ENCODE assay signal across 17 cellular contexts in genomic region chr13:73268306-73268705, GRCh38.
DNase-seq lines count a peak whose midpoint lies in the region; ATAC-seq and TF ChIP-seq lines count a peak whose summit lies in the region.
"Had no signal": no experiment of that assay in that cellular context is flagged by ENCODE, and none has a peak within 500 bp of the region (broad histone marks: within the 10 kb centered on the region; RNA-seq: fewer than 3 reads in every experiment).

No MANE protein-coding gene starts in this region.

- peak overlapping the region; percentile 62 for H2AFZ ChIP-seq in PC-3 (ENCODE audit: low read length)

- no peak for TF ChIP-seq CTCF in PC-3 (conservative IDR thresholded peaks at IDR 0.05; ENCODE audit: low read depth, low read length)
- no peak for TF ChIP-seq CTCF in fibroblast of the aortic adventitia (IDR thresholded peaks at IDR 0.05; ENCODE audit: insufficient read depth, low read length)

- peaks cover 19% of the 10 kb centered on the region for H3K4me1 ChIP-seq in PC-3 (ENCODE audit: insufficient read depth, low read length)

- no peak overlapping the region for H3K27ac Mint-ChIP-seq in T-helper 17 cell
- H3K27ac Mint-ChIP-seq in effector memory CD8-positive, alpha-beta T cell, result no peak overlapping the region
- H3K27ac Mint-ChIP-seq: activated CD4-positive, alpha-beta memory T cell treated with anti-CD3 and anti-CD28 coated beads, Interleukin-2, amount 10 ng/mL, durations not matched to agents 7 days and 5 days; CD4-positive, CD25-positive, alpha-beta regulatory T cell had no signal

- no peaks in the 10 kb centered on the region for H3K9me3 ChIP-seq in PC-3 (ENCODE audit: low read length)
- peaks cover 3% of the 10 kb centered on the region for H3K9me3 ChIP-seq in T-helper 17 cell (ENCODE audit: control insufficient read depth, low read length, poor library complexity, severe bottlenecking)

- ATAC-seq in PC-3 (peak; percentile 88), T-helper 17 cell (no peak), HG02852 (IDR thresholded peaks at IDR 0.05; ENCODE audit: unreplicated experiment) (no peak)
- ATAC-seq in effector memory CD8-positive, alpha-beta T cell (replicated peaks), result no peak
- ATAC-seq: left ventricle myocardium superior had no signal

- peaks cover 6% of the 10 kb centered on the region for H3K27me3 Mint-ChIP-seq in T-helper 17 cell
- H3K27me3 Mint-ChIP-seq in effector memory CD8-positive, alpha-beta T cell, result peaks cover 9 to 21% of the 10 kb centered on the region in 2 donors
- H3K27me3 Mint-ChIP-seq: CD4-positive, CD25-positive, alpha-beta regulatory T cell had no signal

- peak; percentile 22 for DNase-seq in AG08395 (ENCODE audit: low spot score)
- DNase-seq in ELR (ENCODE audit: low read depth), result peak; percentile 74
- DNase-seq in PC-3, result peak; percentile 96
- peak; percentile 34 for DNase-seq in fibroblast of the aortic adventitia (ENCODE audit: low read depth)
- DNase-seq in T-helper 17 cell, result no peak
- no peak for DNase-seq in stimulated activated CD4-positive, alpha-beta T cell treated with anti-CD3 and anti-CD28 coated beads, Interleukin-2, amount 100 ng/mL, for 24 hours
- DNase-seq in effector memory CD8-positive, alpha-beta T cell, result no peak
- DNase-seq: activated CD4-positive, alpha-beta memory T cell treated with anti-CD3 and anti-CD28 coated beads, Interleukin-2, amount 10 ng/mL, durations not matched to agents 7 days and 5 days; activated naive CD4-positive, alpha-beta T cell treated with Interleukin-2 at 50 U/mL for 16 hours; CD4-positive, CD25-positive, alpha-beta regulatory T cell; cerebellar nuclear complex; H7; left ventricle myocardium superior; stimulated activated CD4-positive, alpha-beta T cell treated with anti-CD3 and anti-CD28 coated beads, Interleukin-15, amount 100 ng/mL, for 24 hours had no signal

- peaks cover 2% of the 10 kb centered on the region for H3K4me1 Mint-ChIP-seq in T-helper 17 cell
- H3K4me1 Mint-ChIP-seq in effector memory CD8-positive, alpha-beta T cell (ENCODE audit: low read depth in 2 of 2), result no peaks in the 10 kb centered on the region
- H3K4me1 Mint-ChIP-seq: CD4-positive, CD25-positive, alpha-beta regulatory T cell had no signal

- no peaks in the 10 kb centered on the region for H3K36me3 ChIP-seq in PC-3 (ENCODE audit: low read depth, low read length)
- H3K36me3 ChIP-seq: neutrophil had no signal

- CTCF ChIA-PET in PC-3 (lab: Charles Lee), result no interaction called here

- no peaks in the 10 kb centered on the region for H3F3A ChIP-seq in PC-3 (ENCODE audit: low read length, unreplicated experiment)

- H3K9ac ChIP-seq in PC-3 (ENCODE audit: low read length), result no peak overlapping the region
- H3K9ac ChIP-seq: KMS-11 had no signal

- BruUV-seq in PC-3 (replicated peaks; lab: Mats Ljungman, UMichigan), result no TSS peak

- H3K9me2 ChIP-seq in PC-3 (replicated peaks; ENCODE audit: low read length), result no peaks in the 10 kb centered on the region

- POLR2A ChIA-PET in PC-3 (lab: Charles Lee; ENCODE audit: unreplicated experiment), result no interaction called here

- intact Hi-C loops in PC-3 (cut with micrococcal nuclease), result loop anchor here (1.0 kb wide), 1 partner anchor 97 kb away; no protein-coding TSS in a partner anchor

- H3K4me2 ChIP-seq in PC-3 (ENCODE audit: low read length), result peak overlapping the region; percentile 55
- H3K4me2 ChIP-seq: KMS-11 had no signal

- H4K20me1 ChIP-seq in PC-3 (ENCODE audit: low read length), result no peaks in the 10 kb centered on the region

- H3K9me3 Mint-ChIP-seq in effector memory CD8-positive, alpha-beta T cell, result no peaks in the 10 kb centered on the region

- no peak overlapping the region for H3K4me3 ChIP-seq in PC-3 (ENCODE audit: low read length)
- H3K4me3 ChIP-seq in fibroblast of the aortic adventitia (ENCODE audit: low read depth, low read length), result no peak overlapping the region

- H3K27ac ChIP-seq in PC-3 (ENCODE audit: low read length), result peak overlapping the region; percentile 75
- H3K27ac ChIP-seq: KMS-11, neutrophil had no signal

- H3K27me3 ChIP-seq in PC-3 (ENCODE audit: low read length), result no peaks in the 10 kb centered on the region
- H3K27me3 ChIP-seq: neutrophil had no signal

- H3K4me3 Mint-ChIP-seq in T-helper 17 cell, result no peak overlapping the region
- no peak overlapping the region for H3K4me3 Mint-ChIP-seq in effector memory CD8-positive, alpha-beta T cell
- H3K4me3 Mint-ChIP-seq: activated CD4-positive, alpha-beta memory T cell treated with anti-CD3 and anti-CD28 coated beads, Interleukin-2, amount 10 ng/mL, durations not matched to agents 7 days and 5 days; CD4-positive, CD25-positive, alpha-beta regulatory T cell had no signal

- no peaks in the 10 kb centered on the region for H3K36me3 Mint-ChIP-seq in T-helper 17 cell (ENCODE audit: low read depth)
- H3K36me3 Mint-ChIP-seq in effector memory CD8-positive, alpha-beta T cell (ENCODE audit: insufficient read depth), result no peaks in the 10 kb centered on the region
- H3K36me3 Mint-ChIP-seq: CD4-positive, CD25-positive, alpha-beta regulatory T cell had no signal

- no peaks in the 10 kb centered on the region for H3K79me2 ChIP-seq in PC-3 (ENCODE audit: low read length)

Comparison
In these comparisons a context has a peak if more than half of its experiments do, and no peak if none do; other contexts are left out.
1. DNase-seq: peak in AG08395 (single experiment), ELR (single experiment), PC-3 (single experiment) and fibroblast of the aortic adventitia (single experiment); none in T-helper 17 cell (0 of 3), stimulated activated CD4-positive, alpha-beta T cell treated with anti-CD3 and anti-CD28 coated beads, Interleukin-2, amount 100 ng/mL, for 24 hours (0 of 2) and effector memory CD8-positive, alpha-beta T cell (0 of 3).